Comparison of ENCODE assay signal across 8 cellular contexts in genomic region chr3:52934626-52935530, GRCh38. TPM values are rescaled to one million over a fixed set of nuclear protein-coding genes. Genes with fewer than 3 reads are reported as not detected.
DNase-seq lines count a peak whose midpoint lies in the region; ATAC-seq, FAIRE-seq and TF ChIP-seq lines count a peak whose summit lies in the region.

No MANE protein-coding gene starts in this region.

- H3K27ac ChIP-seq in VCaP (0 out of 2 replicates have a peak overlapping the region, but pooled peaks have one; percentile 4), caudate nucleus (ENCODE audit: low read depth, low read length) (no peak overlapping the region), kidney (ENCODE audit: low read depth in 2 of 2, low read length in 2 of 2) (no peak overlapping the region)

- no peak for ATAC-seq in GM18861 (IDR thresholded peaks at IDR 0.05; ENCODE audit: unreplicated experiment)

- TF ChIP-seq CTCF in AG10803 (conservative IDR thresholded peaks at IDR 0.05; ENCODE audit: low read length): peak; percentile 97
- TF ChIP-seq CTCF in NB4 (IDR thresholded peaks at IDR 0.05; ENCODE audit: low read depth, low read length): peak; percentile 85
- TF ChIP-seq CTCF in VCaP (conservative IDR thresholded peaks at IDR 0.05): peak; percentile 87
- peak; percentile 77 for TF ChIP-seq CTCF in kidney (IDR thresholded peaks at IDR 0.05; ENCODE audit: borderline replicate concordance, extremely low read depth, insufficient read depth)

- DNase-seq in AG10803 (ENCODE audit: low read depth) (peak; percentile 62), GM19240 (ENCODE audit: insufficient read length, low spot score) (peak; percentile 33), NB4 (ENCODE audit: low read depth) (peak; percentile 65), caudate nucleus (lab: John Stamatoyannopoulos, UW) (peak in 32 of 61 donors; percentile 1 to 69 (median 12)), kidney (no peak)
- peak; percentile 51 to 56 for DNase-seq in stimulated activated CD4-positive, alpha-beta T cell treated with anti-CD3 and anti-CD28 coated beads, Interleukin-2, amount 100 ng/mL, for 24 hours

- intact Hi-C loops in kidney (cut with DNase I): no loop called here

- peak; percentile 55 for FAIRE-seq in kidney (lab: Jason Lieb, UNC)

- H3K4me1 ChIP-seq in kidney (ENCODE audit: control insufficient read depth in 1 of 2, insufficient read depth in 1 of 2, low read depth in 1 of 2, low read length in 2 of 2): no peaks in the 10 kb centered on the region

- H3K4me3 ChIP-seq in AG10803 (ENCODE audit: low read length): no peak overlapping the region
- no peak overlapping the region for H3K4me3 ChIP-seq in NB4 (ENCODE audit: low read depth, low read length)
- H3K4me3 ChIP-seq in kidney (ENCODE audit: low read length in 2 of 2): no peak overlapping the region

- H3K36me3 ChIP-seq in kidney (ENCODE audit: control insufficient read depth in 1 of 2, insufficient read depth in 2 of 2, low read length in 2 of 2): peaks cover 0 to 12% of the 10 kb centered on the region in 2 donors

- no peak for TF ChIP-seq POLR2A in NB4 (IDR thresholded peaks at IDR 0.05; ENCODE audit: extremely low read depth, insufficient read length)

- H3K9ac ChIP-seq in kidney (ENCODE audit: low read length in 2 of 2): no peak overlapping the region

- H3K9me3 ChIP-seq in kidney (ENCODE audit: control insufficient read depth in 1 of 2, low read length in 2 of 2): no peaks in the 10 kb centered on the region

RNA-seq across cellular contexts. Expression of gene STIMATE, which starts 37.5 kb away (rescaled TPM):
- 21.4 TPM for total RNA-seq in kidney
- polyA plus RNA-seq in kidney (ENCODE audit: insufficient read depth, low read depth, low replicate concordance): 23.3 TPM
